Comparison of ENCODE assay signal across 13 cellular contexts in genomic region chr3:119333773-119334492, GRCh38.
"Had no signal": no experiment of that assay in that cellular context is flagged by ENCODE, and none has a peak within 500 bp of the region (broad histone marks: within the 10 kb centered on the region; RNA-seq: fewer than 3 reads in every experiment).

No MANE protein-coding gene starts in this region.

- H3K9me3 ChIP-seq: testis, uterus had no signal

- DNase-seq: activated CD4-positive, alpha-beta T cell treated with anti-CD3 and anti-CD28 coated beads, Interleukin-2, amount 10 ng/mL, durations not matched to agents 24 days and 14 days; activated naive CD4-positive, alpha-beta T cell treated with anti-CD3 and anti-CD28 coated beads for 36 hours; effector CD4-positive, alpha-beta T cell; kidney; naive thymus-derived CD4-positive, alpha-beta T cell; occipital lobe; stimulated activated CD4-positive, alpha-beta T cell treated with anti-CD3 and anti-CD28 coated beads, Interleukin-4, amount 100 ng/mL, for 1 hour; stimulated activated CD8-positive, alpha-beta memory T cell treated with anti-CD3 and anti-CD28 coated beads, Interleukin-4, amount 100 ng/mL, for 48 hours; T-helper 1 cell; testis; uterus had no signal

- H3K36me3 ChIP-seq: uterus had no signal

- ATAC-seq: naive thymus-derived CD4-positive, alpha-beta T cell; WTC11 had no signal

- H3K4me3 ChIP-seq: coronary artery, testis, uterus had no signal

- H3K27ac ChIP-seq: coronary artery, testis, uterus had no signal

- H3K27me3 ChIP-seq: testis, uterus had no signal
